ENCODE assay signal across 19 cellular contexts in the genomic region with DNA sequence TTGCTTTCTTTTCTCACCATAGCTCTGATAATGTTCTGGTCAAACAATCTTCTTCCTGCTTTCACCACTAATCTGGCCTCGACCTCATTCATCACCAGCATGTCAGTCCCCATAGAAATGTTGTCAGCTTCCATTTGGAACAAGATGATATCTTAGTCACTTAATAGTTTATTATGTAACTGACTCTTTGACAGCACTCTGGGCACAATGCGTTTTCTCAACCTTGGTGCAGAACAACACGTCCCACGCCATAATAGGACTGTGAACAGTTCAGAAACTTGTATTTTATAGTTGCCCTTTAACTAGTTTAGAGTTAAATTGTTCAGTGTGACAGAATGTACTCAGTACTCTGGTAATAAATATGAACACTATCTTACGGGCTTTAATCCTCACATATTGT.
"Had no signal": no experiment of that assay in that cellular context is flagged by ENCODE, and none has a peak within 500 bp of the region (broad histone marks: within the 10 kb centered on the region; RNA-seq: fewer than 3 reads in every experiment).

No MANE protein-coding gene starts in this region.

- H3K27ac ChIP-seq: esophagus squamous epithelium, heart left ventricle, pancreas, right lobe of liver, tibial nerve, upper lobe of right lung, vagina had no signal

- H3K27me3 ChIP-seq: esophagus squamous epithelium, heart left ventricle, pancreas, right lobe of liver, tibial nerve, upper lobe of right lung, vagina had no signal

- DNase-seq: dermis blood vessel endothelial cell; esophagus squamous epithelium; heart left ventricle; hippocampal formation; left colon; left ventricle myocardium superior; mesendoderm; naive B cell; occipital lobe; pancreas; retina; right lobe of liver; stimulated activated CD4-positive, alpha-beta T cell treated with anti-CD3 and anti-CD28 coated beads, Interleukin-1b, Interleukin-23, amount 100 ng/mL, for 48 hours; stimulated activated CD4-positive, alpha-beta T cell treated with anti-CD3 and anti-CD28 coated beads, Interleukin-4, amount 100 ng/mL, for 24 hours; upper lobe of right lung had no signal

- H3K36me3 ChIP-seq: esophagus squamous epithelium, heart left ventricle, pancreas, right lobe of liver, tibial nerve, upper lobe of right lung, vagina had no signal

- H3K9me3 ChIP-seq: pancreas, right lobe of liver, tibial nerve, upper lobe of right lung, vagina had no signal

- ATAC-seq: heart left ventricle; left colon; left ventricle myocardium superior; pancreas; right lobe of liver; stimulated activated memory B cell treated with anti-CD40 and anti-IgM and Interleukin-4, amounts not matched to agents 10 μg/mL and 1 μg/mL and 100 μg/mL, for 72 hours; upper lobe of right lung had no signal

- H3K4me1 ChIP-seq: esophagus squamous epithelium, heart left ventricle, pancreas, right lobe of liver, upper lobe of right lung, vagina had no signal

- H3K4me3 ChIP-seq: esophagus squamous epithelium, heart left ventricle, lung, pancreas, right lobe of liver, tibial nerve, upper lobe of right lung, vagina had no signal
